8 cellular contexts compared by ENCODE assay signal in the genomic region with DNA sequence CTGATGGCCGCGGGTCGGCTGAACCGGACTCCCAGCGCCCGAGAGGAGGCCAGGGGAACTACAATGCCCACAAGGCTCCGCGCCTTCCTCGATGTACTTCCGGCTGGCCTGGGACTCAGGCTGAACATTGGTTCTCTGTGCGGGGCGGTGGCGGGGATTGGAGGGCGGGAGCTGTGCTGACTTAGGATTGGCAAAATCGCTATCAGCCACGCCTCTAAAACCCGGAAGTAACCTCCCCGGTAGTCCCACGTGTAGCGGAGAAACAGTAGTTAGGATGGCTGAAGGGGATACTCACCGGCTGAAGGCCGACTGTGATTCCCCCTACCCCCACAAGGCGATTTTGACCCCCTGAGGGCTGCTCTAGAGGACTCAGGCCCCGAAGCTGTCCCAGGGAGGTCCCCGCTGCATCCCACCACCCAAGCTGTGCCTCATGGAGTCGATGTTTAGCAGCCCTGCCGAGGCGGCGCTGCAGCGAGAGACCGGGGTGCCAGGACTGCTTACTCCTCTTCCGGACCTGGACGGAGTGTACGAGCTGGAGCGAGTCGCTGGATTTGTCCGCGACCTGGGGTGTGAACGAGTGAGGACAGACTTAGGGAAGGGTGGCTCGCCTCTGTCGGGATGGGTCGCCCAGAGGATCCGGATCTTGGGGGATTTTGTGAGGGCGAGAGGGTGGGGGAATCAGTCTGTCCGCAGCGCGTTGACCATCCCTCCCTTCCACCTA. TPM values are rescaled to one million over a fixed set of nuclear protein-coding genes. Genes with fewer than 3 reads are reported as not detected.
DNase-seq lines count a peak whose midpoint lies in the region; ATAC-seq lines count a peak whose summit lies in the region.

A gene with protein sequence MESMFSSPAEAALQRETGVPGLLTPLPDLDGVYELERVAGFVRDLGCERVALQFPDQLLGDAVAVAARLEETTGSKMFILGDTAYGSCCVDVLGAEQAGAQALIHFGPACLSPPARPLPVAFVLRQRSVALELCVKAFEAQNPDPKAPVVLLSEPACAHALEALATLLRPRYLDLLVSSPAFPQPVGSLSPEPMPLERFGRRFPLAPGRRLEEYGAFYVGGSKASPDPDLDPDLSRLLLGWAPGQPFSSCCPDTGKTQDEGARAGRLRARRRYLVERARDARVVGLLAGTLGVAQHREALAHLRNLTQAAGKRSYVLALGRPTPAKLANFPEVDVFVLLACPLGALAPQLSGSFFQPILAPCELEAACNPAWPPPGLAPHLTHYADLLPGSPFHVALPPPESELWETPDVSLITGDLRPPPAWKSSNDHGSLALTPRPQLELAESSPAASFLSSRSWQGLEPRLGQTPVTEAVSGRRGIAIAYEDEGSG (plus strand): TSS at position 265 of the 721 bp plus-strand sequence. CDS start 166 bp downstream, at position 431.

- H3K4me3 Mint-ChIP-seq in activated T-helper 1 cell treated with anti-CD3 and anti-CD28 coated beads, Interleukin-12 subunit alpha, Interleukin-12 subunit beta, Interleukin-2, Interleukin-4 antibody, amounts not matched to agents 30 ng/mL and 10 ng/mL and 1 ng/mL, durations not matched to agents 14 hours and 24 hours and 36 hours, result peak within 1 kb of the TSS; percentile 96
- peak within 1 kb of the TSS; percentile 93 to 97 (median 95) for H3K4me3 Mint-ChIP-seq in naive thymus-derived CD4-positive, alpha-beta T cell
- H3K4me3 Mint-ChIP-seq in stimulated activated naive B cell treated with anti-CD40 and anti-IgM and Interleukin-4, amounts not matched to agents 10 μg/mL and 1 μg/mL and 100 μg/mL, for 72 hours, result peak within 1 kb of the TSS; percentile 94 to 95

- peak within 1 kb of the TSS; percentile 73 for H3K27ac ChIP-seq in naive thymus-derived CD4-positive, alpha-beta T cell (ENCODE audit: low read depth, low read length)

- no peaks in the 10 kb centered on the region for H3K27me3 ChIP-seq in naive thymus-derived CD4-positive, alpha-beta T cell (ENCODE audit: control insufficient read depth in 2 of 2, insufficient read depth in 2 of 2, low read length in 2 of 2)

- CTCF ChIA-PET in naive thymus-derived CD4-positive, alpha-beta T cell (lab: Charles Lee), result no interaction called here

- H3K4me3 ChIP-seq in naive thymus-derived CD4-positive, alpha-beta T cell (ENCODE audit: low read length), result peak within 1 kb of the TSS; percentile 71

- peaks cover 32% of the 10 kb centered on the region for H3K4me1 Mint-ChIP-seq in activated T-helper 1 cell treated with anti-CD3 and anti-CD28 coated beads, Interleukin-12 subunit alpha, Interleukin-12 subunit beta, Interleukin-2, Interleukin-4 antibody, amounts not matched to agents 30 ng/mL and 10 ng/mL and 1 ng/mL, durations not matched to agents 14 hours and 24 hours and 36 hours (ENCODE audit: low read depth)
- H3K4me1 Mint-ChIP-seq in naive thymus-derived CD4-positive, alpha-beta T cell, result peaks cover 26 to 40% (median 32%) of the 10 kb centered on the region in 7 donors
- peaks cover 23 to 40% of the 10 kb centered on the region in 2 donors for H3K4me1 Mint-ChIP-seq in stimulated activated naive B cell treated with anti-CD40 and anti-IgM and Interleukin-4, amounts not matched to agents 10 μg/mL and 1 μg/mL and 100 μg/mL, for 72 hours

- intact Hi-C loops in activated T-helper 1 cell treated with anti-CD3 and anti-CD28 coated beads, Interleukin-12 subunit alpha, Interleukin-12 subunit beta, Interleukin-2, Interleukin-4 antibody, amounts not matched to agents 30 ng/mL and 10 ng/mL and 1 ng/mL, durations not matched to agents 14 hours and 24 hours and 36 hours (cut with micrococcal nuclease), result loop anchor here (1.0 to 10.0 kb wide), 6 partner anchors 24 to 1288 kb away; a partner anchor contains a TSS
- intact Hi-C loops in naive thymus-derived CD4-positive, alpha-beta T cell (cut with micrococcal nuclease), result loop anchor here (1.0 to 10.0 kb wide), 9 partner anchors 21 to 1715 kb away; a partner anchor contains a TSS

- peak within 1 kb of the TSS; percentile 46 for H3K27ac Mint-ChIP-seq in activated T-helper 1 cell treated with anti-CD3 and anti-CD28 coated beads, Interleukin-12 subunit alpha, Interleukin-12 subunit beta, Interleukin-2, Interleukin-4 antibody, amounts not matched to agents 30 ng/mL and 10 ng/mL and 1 ng/mL, durations not matched to agents 14 hours and 24 hours and 36 hours
- H3K27ac Mint-ChIP-seq in naive thymus-derived CD4-positive, alpha-beta T cell, result peak within 1 kb of the TSS in 8 of 9 donors; percentile 59 to 93 (median 85)
- H3K27ac Mint-ChIP-seq in stimulated activated naive B cell treated with anti-CD40 and anti-IgM and Interleukin-4, amounts not matched to agents 10 μg/mL and 1 μg/mL and 100 μg/mL, for 72 hours, result peak within 1 kb of the TSS; percentile 94

- peak; percentile 78 for ATAC-seq in GM21786 (IDR thresholded peaks at IDR 0.05; ENCODE audit: unreplicated experiment)
- ATAC-seq in naive thymus-derived CD4-positive, alpha-beta T cell, result peak; percentile 93
- peak; percentile 91 for ATAC-seq in stimulated activated naive B cell treated with anti-CD40 and anti-IgM and Interleukin-4, amounts not matched to agents 10 μg/mL and 1 μg/mL and 100 μg/mL, for 72 hours (replicated peaks)

- H3K27me3 Mint-ChIP-seq in activated T-helper 1 cell treated with anti-CD3 and anti-CD28 coated beads, Interleukin-12 subunit alpha, Interleukin-12 subunit beta, Interleukin-2, Interleukin-4 antibody, amounts not matched to agents 30 ng/mL and 10 ng/mL and 1 ng/mL, durations not matched to agents 14 hours and 24 hours and 36 hours (ENCODE audit: insufficient read depth), result peaks cover 1% of the 10 kb centered on the region
- no peaks in the 10 kb centered on the region for H3K27me3 Mint-ChIP-seq in naive thymus-derived CD4-positive, alpha-beta T cell
- no peaks in the 10 kb centered on the region for H3K27me3 Mint-ChIP-seq in stimulated activated naive B cell treated with anti-CD40 and anti-IgM and Interleukin-4, amounts not matched to agents 10 μg/mL and 1 μg/mL and 100 μg/mL, for 72 hours

- peaks cover 0 to 12% (median 0%) of the 10 kb centered on the region in 3 experiments for H3K36me3 ChIP-seq in naive thymus-derived CD4-positive, alpha-beta T cell (ENCODE audit: control insufficient read depth in 2 of 3, insufficient read depth in 3 of 3, low read length in 3 of 3)

- no peaks in the 10 kb centered on the region for H3K9me3 ChIP-seq in naive thymus-derived CD4-positive, alpha-beta T cell (ENCODE audit: control insufficient read depth in 2 of 3, low read length in 3 of 3)

- peaks cover 14 to 20% of the 10 kb centered on the region in 2 donors for H3K4me1 ChIP-seq in naive thymus-derived CD4-positive, alpha-beta T cell (ENCODE audit: control insufficient read depth in 2 of 2, insufficient read depth in 2 of 2, low read length in 2 of 2)

- DNase-seq in DMS79 treated with DMSO at 0.1 percent for 48 hours (lab: John Stamatoyannopoulos, UW) (peak; percentile 96), Kasumi-1 (lab: John Stamatoyannopoulos, UW) (peak; percentile 98 to 99), RPMI7951 (ENCODE audit: low read depth) (peak; percentile 97), fibroblast of gingiva (ENCODE audit: low read depth) (peak; percentile 94)
- peak; percentile 87 for DNase-seq in activated T-helper 1 cell treated with anti-CD3 and anti-CD28 coated beads, Interleukin-12 subunit alpha, Interleukin-12 subunit beta, Interleukin-2, Interleukin-4 antibody, amounts not matched to agents 30 ng/mL and 10 ng/mL and 1 ng/mL, durations not matched to agents 14 hours and 24 hours and 36 hours (ENCODE audit: low spot score)
- DNase-seq in naive thymus-derived CD4-positive, alpha-beta T cell, result peak; percentile 74 to 97 (median 89)
- DNase-seq in stimulated activated naive B cell treated with anti-CD40 and anti-IgM and Interleukin-4, amounts not matched to agents 10 μg/mL and 1 μg/mL and 100 μg/mL, for 72 hours, result peak; percentile 88

- POLR2A ChIA-PET in naive thymus-derived CD4-positive, alpha-beta T cell (lab: Charles Lee), result interaction anchor here (1.8 to 2.1 kb wide), 2 partner anchors 21 to 24 kb away, joined by 5 to 9 read pairs; no protein-coding TSS in a partner anchor

- H3K36me3 Mint-ChIP-seq in activated T-helper 1 cell treated with anti-CD3 and anti-CD28 coated beads, Interleukin-12 subunit alpha, Interleukin-12 subunit beta, Interleukin-2, Interleukin-4 antibody, amounts not matched to agents 30 ng/mL and 10 ng/mL and 1 ng/mL, durations not matched to agents 14 hours and 24 hours and 36 hours (ENCODE audit: low read depth), result peaks cover 25% of the 10 kb centered on the region
- peaks cover 0 to 4% (median 0%) of the 10 kb centered on the region in 5 donors for H3K36me3 Mint-ChIP-seq in naive thymus-derived CD4-positive, alpha-beta T cell
- H3K36me3 Mint-ChIP-seq in stimulated activated naive B cell treated with anti-CD40 and anti-IgM and Interleukin-4, amounts not matched to agents 10 μg/mL and 1 μg/mL and 100 μg/mL, for 72 hours, result peaks cover 26 to 31% of the 10 kb centered on the region in 2 donors

- no peaks in the 10 kb centered on the region for H3K9me3 Mint-ChIP-seq in activated T-helper 1 cell treated with anti-CD3 and anti-CD28 coated beads, Interleukin-12 subunit alpha, Interleukin-12 subunit beta, Interleukin-2, Interleukin-4 antibody, amounts not matched to agents 30 ng/mL and 10 ng/mL and 1 ng/mL, durations not matched to agents 14 hours and 24 hours and 36 hours
- peaks cover 0 to 1% (median 0%) of the 10 kb centered on the region in 11 donors for H3K9me3 Mint-ChIP-seq in naive thymus-derived CD4-positive, alpha-beta T cell
- H3K9me3 Mint-ChIP-seq in stimulated activated naive B cell treated with anti-CD40 and anti-IgM and Interleukin-4, amounts not matched to agents 10 μg/mL and 1 μg/mL and 100 μg/mL, for 72 hours, result no peaks in the 10 kb centered on the region

RNA-seq across cellular contexts. Expression of the gene that starts here (rescaled TPM):
- 25.5 and 27.6 TPM in 2 replicates for total RNA-seq in RPMI7951 (2014; rRNA removed; shearing (Covaris generic))
- 73.8 and 74.8 TPM in 2 replicates for total RNA-seq in activated T-helper 1 cell treated with anti-CD3 and anti-CD28 coated beads, Interleukin-12 subunit alpha, Interleukin-12 subunit beta, Interleukin-2, Interleukin-4 antibody, amounts not matched to agents 30 ng/mL and 10 ng/mL and 1 ng/mL, durations not matched to agents 14 hours and 24 hours and 36 hours
- total RNA-seq in naive thymus-derived CD4-positive, alpha-beta T cell, result 10 to 100 TPM; 21.3 to 40.1 (median 29.4) TPM
- 10 to 100 TPM; 29.4 to 40.9 TPM for polyA plus RNA-seq in naive thymus-derived CD4-positive, alpha-beta T cell

Comparison
In these comparisons a context has a peak if more than half of its experiments do, and no peak if none do; other contexts are left out.
1. Peak in every context shown above with its lines: DNase-seq, ATAC-seq, H3K4me3 ChIP-seq and H3K27ac ChIP-seq.